ENCODE assay signal across 1 cellular context in genomic region chr20:47360489-47361267, GRCh38.
TF ChIP-seq lines count a peak whose summit lies in the region.

No MANE protein-coding gene starts in this region.

TF ChIP-seq in liver, 16 proteins besides CTCF, POLR2A, EP300 and RAD21 (continued from another document):
- TF ChIP-seq, protein P1, sequence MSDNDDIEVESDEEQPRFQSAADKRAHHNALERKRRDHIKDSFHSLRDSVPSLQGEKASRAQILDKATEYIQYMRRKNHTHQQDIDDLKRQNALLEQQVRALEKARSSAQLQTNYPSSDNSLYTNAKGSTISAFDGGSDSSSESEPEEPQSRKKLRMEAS (IDR thresholded peaks at IDR 0.05) = peak; percentile 26
- TF ChIP-seq HNF4A (conservative IDR thresholded peaks at IDR 0.05) (no peak), YY1 (IDR thresholded peaks at IDR 0.05) (peak; percentile 55)
TF ChIP-seq in liver: peak in this region for 6.
